8 cellular contexts compared by ENCODE assay signal in the genomic region with DNA sequence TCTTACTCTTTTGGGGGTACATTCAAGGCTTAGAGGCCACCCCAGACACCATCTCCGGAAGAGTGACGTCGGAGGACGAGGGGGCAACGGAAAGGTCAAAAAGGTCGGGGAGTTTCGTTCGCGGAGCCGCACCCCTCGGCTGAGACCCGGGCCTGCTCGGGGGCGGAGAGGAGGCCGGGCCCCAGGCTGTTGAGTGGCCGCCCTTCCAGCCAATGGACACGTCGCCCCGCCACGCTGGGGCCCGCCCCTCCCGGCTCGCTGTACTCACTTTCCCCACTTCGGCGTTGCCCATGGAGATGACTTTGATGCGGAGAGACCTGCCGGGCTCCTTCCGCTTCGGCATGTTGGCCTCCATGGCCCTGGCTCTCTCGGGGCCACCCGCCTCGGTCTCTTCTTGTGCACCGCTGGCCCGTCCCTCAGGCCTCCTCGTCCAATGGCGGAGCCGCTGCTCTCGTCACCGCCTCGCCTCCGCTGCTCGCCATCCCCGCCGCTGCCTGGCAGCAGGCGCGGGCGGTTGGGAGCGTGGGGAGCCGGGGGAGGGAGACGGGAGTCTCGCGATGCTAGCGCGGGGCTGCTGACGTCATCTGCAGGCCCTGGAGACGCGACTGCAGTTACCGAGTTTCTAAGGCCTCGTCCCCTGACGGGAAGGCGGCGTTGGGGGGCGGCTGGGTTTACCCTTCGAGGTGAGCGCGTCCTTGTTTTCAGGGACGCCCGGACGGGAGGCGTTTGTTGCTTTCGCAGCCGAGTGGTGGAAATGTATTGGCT. TPM values are rescaled to one million over a fixed set of nuclear protein-coding genes. Genes with fewer than 3 reads are reported as not detected.
DNase-seq lines count a peak whose midpoint lies in the region; ATAC-seq and TF ChIP-seq lines count a peak whose summit lies in the region.

A gene (minus strand): TSS at position 406 of the 765 bp plus-strand sequence. CDS start 51 bp downstream, at position 355.

- peak; percentile 95 for DNase-seq in NCI-H1694 (lab: John Stamatoyannopoulos, UW)
- peak; percentile 84 to 100 (median 97) for DNase-seq in amygdala (lab: John Stamatoyannopoulos, UW)
- DNase-seq in left ventricle myocardium inferior: peak; percentile 99
- peak; percentile 96 for DNase-seq in progenitor cell of endocrine pancreas (ENCODE audit: low spot score, unreplicated experiment)
- peak; percentile 99 for DNase-seq in upper lobe of right lung

- H3K4me3 ChIP-seq in left ventricle myocardium inferior (peak within 1 kb of the TSS; percentile 88), upper lobe of right lung (peak within 1 kb of the TSS; percentile 81)

- no peaks in the 10 kb centered on the region for H3K9me3 Mint-ChIP-seq in T-helper 1 cell treated with Interleukin-12 subunit alpha and Interleukin-12 subunit beta and Interleukin-4 antibody, amounts not matched to agents 30 μg/mL and 1 μg/mL, for 36 hours
- H3K9me3 Mint-ChIP-seq in progenitor cell of endocrine pancreas (ENCODE audit: low read depth): no peaks in the 10 kb centered on the region

- H3K27me3 Mint-ChIP-seq in T-helper 1 cell treated with Interleukin-12 subunit alpha and Interleukin-12 subunit beta and Interleukin-4 antibody, amounts not matched to agents 30 μg/mL and 1 μg/mL, for 36 hours (ENCODE audit: low read depth): no peaks in the 10 kb centered on the region
- no peaks in the 10 kb centered on the region for H3K27me3 Mint-ChIP-seq in progenitor cell of endocrine pancreas

- H3K27ac Mint-ChIP-seq in T-helper 1 cell treated with Interleukin-12 subunit alpha and Interleukin-12 subunit beta and Interleukin-4 antibody, amounts not matched to agents 30 μg/mL and 1 μg/mL, for 36 hours: peak within 1 kb of the TSS; percentile 100
- peak within 1 kb of the TSS; percentile 100 for H3K27ac Mint-ChIP-seq in progenitor cell of endocrine pancreas

- H3K4me1 ChIP-seq in left ventricle myocardium inferior (peaks cover 39% of the 10 kb centered on the region), upper lobe of right lung (peaks cover 4% of the 10 kb centered on the region)

- H3K36me3 ChIP-seq in left ventricle myocardium inferior: peaks cover 8% of the 10 kb centered on the region
- H3K36me3 ChIP-seq in upper lobe of right lung: peaks cover 6% of the 10 kb centered on the region

- H3K27me3 ChIP-seq in left ventricle myocardium inferior (ENCODE audit: low read depth): no peaks in the 10 kb centered on the region
- no peaks in the 10 kb centered on the region for H3K27me3 ChIP-seq in upper lobe of right lung

- peak within 1 kb of the TSS; percentile 99 for H3K27ac ChIP-seq in left ventricle myocardium inferior (replicated peaks)
- peak within 1 kb of the TSS; percentile 95 for H3K27ac ChIP-seq in upper lobe of right lung

- H3K36me3 Mint-ChIP-seq in T-helper 1 cell treated with Interleukin-12 subunit alpha and Interleukin-12 subunit beta and Interleukin-4 antibody, amounts not matched to agents 30 μg/mL and 1 μg/mL, for 36 hours (ENCODE audit: low read depth): peaks cover 4% of the 10 kb centered on the region
- H3K36me3 Mint-ChIP-seq in progenitor cell of endocrine pancreas (ENCODE audit: insufficient read depth): peaks cover 6% of the 10 kb centered on the region

- peaks cover 17% of the 10 kb centered on the region for H3K4me1 Mint-ChIP-seq in T-helper 1 cell treated with Interleukin-12 subunit alpha and Interleukin-12 subunit beta and Interleukin-4 antibody, amounts not matched to agents 30 μg/mL and 1 μg/mL, for 36 hours (ENCODE audit: low read depth)
- H3K4me1 Mint-ChIP-seq in progenitor cell of endocrine pancreas (ENCODE audit: low read depth): peaks cover 2% of the 10 kb centered on the region

- TF ChIP-seq CTCF in left ventricle myocardium inferior (IDR thresholded peaks at IDR 0.05; ENCODE audit: borderline replicate concordance) (no peak), progenitor cell of endocrine pancreas (IDR thresholded peaks at IDR 0.05; ENCODE audit: unreplicated experiment) (no peak), upper lobe of right lung (IDR thresholded peaks at IDR 0.05) (no peak)

- ATAC-seq in GM18498 (IDR thresholded peaks at IDR 0.05; ENCODE audit: unreplicated experiment): peak; percentile 96
- ATAC-seq in HG02885 (IDR thresholded peaks at IDR 0.05; ENCODE audit: poor library complexity, unreplicated experiment): peak; percentile 93
- peak; percentile 97 for ATAC-seq in upper lobe of right lung

- intact Hi-C loops in left ventricle myocardium inferior (cut with micrococcal nuclease) (loop anchor here (2.0 kb wide), 1 partner anchor 157 kb away; no protein-coding TSS in a partner anchor), upper lobe of right lung (cut with DNase I) (no loop called here)

- H3K9me3 ChIP-seq in left ventricle myocardium inferior (replicated peaks) (no peaks in the 10 kb centered on the region), upper lobe of right lung (no peaks in the 10 kb centered on the region)

- H3K4me3 Mint-ChIP-seq in T-helper 1 cell treated with Interleukin-12 subunit alpha and Interleukin-12 subunit beta and Interleukin-4 antibody, amounts not matched to agents 30 μg/mL and 1 μg/mL, for 36 hours: peak within 1 kb of the TSS; percentile 96
- H3K4me3 Mint-ChIP-seq in progenitor cell of endocrine pancreas (ENCODE audit: low read depth): peak within 1 kb of the TSS; percentile 94

RNA-seq across cellular contexts. Expression of the gene that starts here (rescaled TPM):
- total RNA-seq in left ventricle myocardium inferior: 10.1 TPM
- total RNA-seq in progenitor cell of endocrine pancreas: 11.3 and 12.3 TPM in 2 replicates
- total RNA-seq in upper lobe of right lung: 7.5 TPM

Comparison
In these comparisons a context has a peak if more than half of its experiments do, and no peak if none do; other contexts are left out.
1. Peak in every context shown above with its lines: DNase-seq, ATAC-seq, H3K4me3 ChIP-seq and H3K27ac ChIP-seq.